In the genomic region with DNA sequence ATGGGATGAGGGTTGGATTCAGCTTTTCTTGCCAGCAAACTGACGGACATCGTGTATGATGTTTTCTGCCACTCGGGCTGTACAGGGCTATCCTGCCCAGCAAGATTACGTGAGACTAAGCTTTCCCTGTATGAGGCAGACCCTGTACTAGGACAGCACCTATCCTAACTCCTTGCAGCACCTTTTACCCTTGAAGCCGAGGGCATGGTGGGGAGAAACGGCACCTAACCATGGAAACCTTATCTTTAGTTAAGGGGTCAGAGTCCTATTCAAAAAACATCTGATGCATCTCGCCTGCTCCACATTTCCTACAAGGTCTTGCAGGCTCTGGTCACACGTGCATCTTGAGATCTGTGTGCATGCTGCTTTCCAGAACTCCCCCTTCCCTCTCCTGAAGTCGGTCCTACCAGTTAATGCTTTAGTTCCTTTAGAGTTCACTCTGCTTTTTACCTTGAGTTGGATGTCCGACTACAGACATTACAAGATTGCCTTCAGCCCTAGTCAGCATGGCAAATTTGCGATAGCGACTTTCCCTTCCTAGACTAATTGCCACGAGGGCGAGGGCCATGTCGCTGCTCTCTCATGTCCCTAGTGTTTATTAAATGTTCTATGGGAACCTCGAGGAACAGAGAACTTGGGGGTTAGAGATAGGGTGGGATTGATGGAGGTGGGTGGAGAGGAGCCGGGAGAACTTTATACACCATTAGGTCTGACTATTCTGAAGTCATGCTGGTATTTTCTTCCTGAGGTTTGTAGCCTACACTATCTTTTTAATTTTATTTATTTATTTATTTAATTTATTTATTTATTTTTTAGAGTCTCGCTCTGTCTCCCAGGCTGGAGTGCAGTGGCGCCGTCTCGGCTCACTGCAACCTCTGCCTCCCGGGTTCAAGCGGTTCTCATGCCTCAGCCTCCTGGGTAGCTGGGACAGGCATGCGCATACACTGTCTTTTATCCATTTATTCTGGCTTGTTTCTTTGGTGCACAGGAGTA, we compare ENCODE assay signal across 9 cellular contexts. TPM values are rescaled to one million over a fixed set of nuclear protein-coding genes. Genes with fewer than 3 reads are reported as not detected.
DNase-seq lines count a peak whose midpoint lies in the region; ATAC-seq lines count a peak whose summit lies in the region.
"Had no signal": no experiment of that assay in that cellular context is flagged by ENCODE, and none has a peak within 500 bp of the region (broad histone marks: within the 10 kb centered on the region; RNA-seq: fewer than 3 reads in every experiment).

No MANE protein-coding gene starts in this region.

- DNase-seq in stimulated activated CD4-positive, alpha-beta T cell treated with anti-CD3 and anti-CD28 coated beads, Interleukin-15, amount 100 ng/mL, for 24 hours = peak; percentile 27
- DNase-seq in stimulated activated CD4-positive, alpha-beta T cell treated with anti-CD3 and anti-CD28 coated beads, Interleukin-2, amount 100 ng/mL, for 24 hours = no peak
- DNase-seq in NAMALWA (ENCODE audit: low spot score) (peak; percentile 51), SHP77 treated with DMSO at 0.1 percent for 48 hours (lab: John Stamatoyannopoulos, UW) (no peak)
- no peak for DNase-seq in activated naive CD8-positive, alpha-beta T cell treated with anti-CD3 and anti-CD28 coated beads for 36 hours
- DNase-seq: CD8-positive, alpha-beta memory T cell had no signal

- peak overlapping the region; percentile 61 for H3K27ac Mint-ChIP-seq in activated naive CD8-positive, alpha-beta T cell treated with anti-CD3 and anti-CD28 coated beads for 36 hours
- no peak overlapping the region for H3K27ac Mint-ChIP-seq in stimulated activated naive CD8-positive, alpha-beta T cell treated with anti-CD3 and anti-CD28 coated beads, Interleukin-15, Interleukin-2, amounts not matched to agents 100 ng/mL and 50 ng/mL, for 24 hours

- H3K9me3 Mint-ChIP-seq in activated naive CD8-positive, alpha-beta T cell treated with anti-CD3 and anti-CD28 coated beads for 36 hours = no peaks in the 10 kb centered on the region
- H3K9me3 Mint-ChIP-seq in stimulated activated naive CD8-positive, alpha-beta T cell treated with anti-CD3 and anti-CD28 coated beads, Interleukin-15, Interleukin-2, amounts not matched to agents 100 ng/mL and 50 ng/mL, for 24 hours = no peaks in the 10 kb centered on the region
- H3K9me3 Mint-ChIP-seq: CD8-positive, alpha-beta memory T cell had no signal

- H3K4me3 Mint-ChIP-seq in activated naive CD8-positive, alpha-beta T cell treated with anti-CD3 and anti-CD28 coated beads for 36 hours = no peak overlapping the region
- peak overlapping the region; percentile 6 for H3K4me3 Mint-ChIP-seq in stimulated activated naive CD8-positive, alpha-beta T cell treated with anti-CD3 and anti-CD28 coated beads, Interleukin-15, Interleukin-2, amounts not matched to agents 100 ng/mL and 50 ng/mL, for 24 hours

- no peak for ATAC-seq in GM18517 (IDR thresholded peaks at IDR 0.05; ENCODE audit: unreplicated experiment)
- no peak for ATAC-seq in GM19395 (IDR thresholded peaks at IDR 0.05; ENCODE audit: unreplicated experiment)

- peaks cover 55% of the 10 kb centered on the region for H3K4me1 Mint-ChIP-seq in activated naive CD8-positive, alpha-beta T cell treated with anti-CD3 and anti-CD28 coated beads for 36 hours
- peaks cover 65% of the 10 kb centered on the region for H3K4me1 Mint-ChIP-seq in stimulated activated naive CD8-positive, alpha-beta T cell treated with anti-CD3 and anti-CD28 coated beads, Interleukin-15, Interleukin-2, amounts not matched to agents 100 ng/mL and 50 ng/mL, for 24 hours (ENCODE audit: low read depth)

- peaks cover 41% of the 10 kb centered on the region for H3K36me3 Mint-ChIP-seq in activated naive CD8-positive, alpha-beta T cell treated with anti-CD3 and anti-CD28 coated beads for 36 hours
- H3K36me3 Mint-ChIP-seq in stimulated activated naive CD8-positive, alpha-beta T cell treated with anti-CD3 and anti-CD28 coated beads, Interleukin-15, Interleukin-2, amounts not matched to agents 100 ng/mL and 50 ng/mL, for 24 hours (ENCODE audit: low read depth) = peaks cover 44% of the 10 kb centered on the region

- no peaks in the 10 kb centered on the region for H3K27me3 Mint-ChIP-seq in activated naive CD8-positive, alpha-beta T cell treated with anti-CD3 and anti-CD28 coated beads for 36 hours
- H3K27me3 Mint-ChIP-seq in stimulated activated naive CD8-positive, alpha-beta T cell treated with anti-CD3 and anti-CD28 coated beads, Interleukin-15, Interleukin-2, amounts not matched to agents 100 ng/mL and 50 ng/mL, for 24 hours = no peaks in the 10 kb centered on the region

RNA-seq across cellular contexts. Expression of a gene that starts 6.6 kb away (rescaled TPM):
- 1,000 to 10,000 TPM; 2,531 to 2,575 TPM for total RNA-seq in activated naive CD8-positive, alpha-beta T cell treated with anti-CD3 and anti-CD28 coated beads for 36 hours

RNA-seq across cellular contexts. Expression of a gene that starts 39.4 kb away (rescaled TPM):
- 10 to 100 TPM; 13.8 to 14.0 TPM for total RNA-seq in activated naive CD8-positive, alpha-beta T cell treated with anti-CD3 and anti-CD28 coated beads for 36 hours

Comparison
In these comparisons a context has a peak if more than half of its experiments do, and no peak if none do; other contexts are left out.
1. DNase-seq: peak in stimulated activated CD4-positive, alpha-beta T cell treated with anti-CD3 and anti-CD28 coated beads, Interleukin-15, amount 100 ng/mL, for 24 hours (single experiment) and NAMALWA (single experiment); none in stimulated activated CD4-positive, alpha-beta T cell treated with anti-CD3 and anti-CD28 coated beads, Interleukin-2, amount 100 ng/mL, for 24 hours (0 of 2), activated naive CD8-positive, alpha-beta T cell treated with anti-CD3 and anti-CD28 coated beads for 36 hours (single experiment) and SHP77 treated with DMSO at 0.1 percent for 48 hours (single experiment).